In the genomic region with DNA sequence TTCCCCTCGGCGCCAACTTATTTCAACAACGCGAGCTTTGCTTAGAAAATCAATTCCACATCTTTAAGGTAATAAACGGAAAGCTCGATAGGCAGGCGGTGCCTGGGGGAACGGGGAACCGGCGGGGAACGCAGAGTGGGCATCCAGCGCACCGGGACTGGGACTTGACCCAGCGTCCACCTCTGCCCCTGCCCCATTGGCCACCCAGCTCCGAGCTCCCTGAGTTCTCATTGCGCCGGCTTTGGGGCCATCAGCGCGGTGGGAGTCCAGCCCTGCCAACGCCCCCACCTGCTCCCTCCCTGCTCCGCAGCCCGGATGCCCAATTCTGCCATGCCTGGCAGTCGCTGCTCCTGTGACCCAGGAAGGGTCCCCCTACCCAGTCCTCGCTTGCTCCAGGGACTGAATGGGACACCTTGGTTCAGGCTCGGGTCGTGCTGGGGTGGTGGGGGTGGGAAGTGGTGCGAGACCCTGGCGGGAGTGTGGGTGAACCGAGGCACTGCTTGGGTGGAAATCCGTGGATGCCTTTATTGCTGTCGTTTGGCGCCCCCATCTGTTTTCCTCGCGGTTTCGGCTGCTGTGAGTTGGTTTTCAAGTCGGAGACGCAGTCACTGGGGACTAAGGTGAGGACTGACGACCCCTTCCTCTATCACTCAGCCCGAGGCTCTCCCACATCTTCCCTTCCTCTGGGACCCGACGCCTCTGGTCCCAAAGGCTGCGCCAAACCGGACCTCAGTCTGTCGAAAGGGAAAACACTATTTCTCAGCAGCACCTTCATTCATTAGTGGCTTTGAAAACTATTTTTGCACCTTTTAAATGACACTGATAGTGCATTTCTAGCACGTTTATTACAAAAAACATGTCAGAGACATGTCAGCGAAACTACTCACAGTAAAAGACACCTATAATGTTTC, we compare ENCODE assay signal across 8 cellular contexts. TPM values are rescaled to one million over a fixed set of nuclear protein-coding genes. Genes with fewer than 3 reads are reported as not detected.
DNase-seq lines count a peak whose midpoint lies in the region; ATAC-seq, FAIRE-seq and TF ChIP-seq lines count a peak whose summit lies in the region.

No MANE protein-coding gene starts in this region.

- CTCF ChIA-PET in A549 (lab: Yijun Ruan, JAX), result interaction anchor here (0.6 to 4.8 kb wide), 20 partner anchors 8 to 1699 kb away, joined by 3 to 42 read pairs (median 4); partner anchors contain the start of genes HOXD12 and LNPK

- no peak for TF ChIP-seq POLR2A in A549 (IDR thresholded peaks at IDR 0.05; ENCODE audit: low read length)

- 5% methylated on average over 33 of the region's 46 CpGs for WGBS in A549 (ENCODE audit: missing lambda C conversion rate)

- no peak for FAIRE-seq in A549 (lab: Jason Lieb, UNC)

- peak; percentile 73 for TF ChIP-seq CTCF in A549 (IDR thresholded peaks at IDR 0.05)
- TF ChIP-seq CTCF in coronary artery (IDR thresholded peaks at IDR 0.05), result peak; percentile 20

- H3K9me3 ChIP-seq in A549, result peaks cover 7% of the 10 kb centered on the region

- H3K4me3 ChIP-seq in A549 (peak overlapping the region; percentile 38), coronary artery (peak overlapping the region; percentile 41)

- H3K4me1 ChIP-seq in A549, result peaks cover 7% of the 10 kb centered on the region; the same call in 1 of the 3 replicates

- H3K27ac ChIP-seq in A549 (no peak overlapping the region), coronary artery (no peak overlapping the region)

- DNase-seq in A549 (ENCODE audit: low read depth in 1 of 2, low spot score in 1 of 2) (peak in 1 of 2 experiments; percentile 55), GM03348 (ENCODE audit: low spot score) (peak; percentile 67), NCI-H774 (lab: John Stamatoyannopoulos, UW) (peak; percentile 57), coronary artery (ENCODE audit: low spot score) (peak; percentile 67), nucleus accumbens (lab: John Stamatoyannopoulos, UW) (peak in 40 of 56 donors; percentile 4 to 76 (median 28)), G401 (ENCODE audit: low spot score) (no peak)
- DNase-seq in stimulated activated CD4-positive, alpha-beta T cell treated with anti-CD3 and anti-CD28 coated beads, Interleukin-2, amount 100 ng/mL, for 48 hours, result no peak

- POLR2A ChIA-PET in A549 (lab: Yijun Ruan, JAX), result interaction anchor here (1.3 kb wide), 1 partner anchor 11 kb away, joined by 3 read pairs; no protein-coding TSS in a partner anchor

- no peak for TF ChIP-seq EP300 in A549 (IDR thresholded peaks at IDR 0.05)

- H3K4me2 ChIP-seq in A549, result peak overlapping the region; percentile 91

- ATAC-seq in A549 (peak; percentile 51 to 69), HG02852 (IDR thresholded peaks at IDR 0.05; ENCODE audit: unreplicated experiment) (no peak)

- TF ChIP-seq RAD21 in A549 (conservative IDR thresholded peaks at IDR 0.05 in 1 of 2, IDR thresholded peaks at IDR 0.05 in 1 of 2), result peak; percentile 82 to 86

- in situ Hi-C loops in G401 (cut with HindIII; ENCODE audit: low sequenced_read_pairs), result no loop called here

TF ChIP-seq in A549, 52 proteins besides CTCF, POLR2A, EP300 and RAD21:
- no peak for TF ChIP-seq MYC (IDR thresholded peaks at IDR 0.05; ENCODE audit: borderline replicate concordance, low read length)
- TF ChIP-seq PBX3 (IDR thresholded peaks at IDR 0.05), result no peak
- peak; percentile 64 for TF ChIP-seq SMC3 (IDR thresholded peaks at IDR 0.05)

RNA-seq across cellular contexts. Expression of gene EVX2, which starts 2.4 kb away (rescaled TPM):
- polyA plus RNA-seq in A549 (2011; rRNA removed) (0.03 TPM in 2 replicates), A549 (2017; fragmentation: RNase III; extraction: RNeasy Plus Mini Kit Qiagen cat#74134 plus additional on column Dnase treatment) (not detected in 3 replicates)
- polyA plus RNA-seq in A549 (2012; cell fraction: cytosol; rRNA removed), result not detected in 2 replicates
- 0.04 TPM in 1 of 2 replicates, not detected in the other for polyA plus RNA-seq in A549 (2012; cell fraction: nucleus; rRNA removed)
- polyA minus RNA-seq in A549 (2011; rRNA and poly(A)+ RNA removed), result not detected in 2 replicates
- total RNA-seq in G401 (2014; rRNA removed; shearing (Covaris generic)), result not detected in 2 replicates

RNA-seq across cellular contexts. Expression of gene HOXD13, which starts 6.4 kb away (rescaled TPM):
- polyA plus RNA-seq in A549 (2011; rRNA removed), result 0.25 and 0.35 TPM in 2 replicates
- 0.10 and 0.17 TPM in 2 replicates for polyA plus RNA-seq in A549 (2012; cell fraction: cytosol; rRNA removed)
- 0.10 and 0.12 TPM in 2 replicates for polyA plus RNA-seq in A549 (2012; cell fraction: nucleus; rRNA removed)
- 0.12 to 0.17 TPM (median 0.13 TPM) in 3 replicates for polyA plus RNA-seq in A549 (2017; fragmentation: RNase III; extraction: RNeasy Plus Mini Kit Qiagen cat#74134 plus additional on column Dnase treatment)
- not detected in 2 replicates for polyA minus RNA-seq in A549 (2011; rRNA and poly(A)+ RNA removed)
- total RNA-seq in G401 (2014; rRNA removed; shearing (Covaris generic)), result 0.43 TPM in 1 of 2 replicates, not detected in the other

RNA-seq across cellular contexts. Expression of gene HOXD12, which starts 13.5 kb away (rescaled TPM):
- polyA plus RNA-seq in A549 (2011; rRNA removed) (not detected in 2 replicates), A549 (2017; fragmentation: RNase III; extraction: RNeasy Plus Mini Kit Qiagen cat#74134 plus additional on column Dnase treatment) (not detected in 3 replicates)
- polyA plus RNA-seq in A549 (2012; cell fraction: cytosol; rRNA removed), result not detected in 2 replicates
- not detected in 2 replicates for polyA plus RNA-seq in A549 (2012; cell fraction: nucleus; rRNA removed)
- not detected in 2 replicates for polyA minus RNA-seq in A549 (2011; rRNA and poly(A)+ RNA removed)
- total RNA-seq in G401 (2014; rRNA removed; shearing (Covaris generic)), result not detected in 2 replicates

RNA-seq across cellular contexts. Expression of gene HOXD11, which starts 21.0 kb away (rescaled TPM):
- polyA plus RNA-seq in A549 (2011; rRNA removed), result 2.6 and 2.9 TPM in 2 replicates
- polyA plus RNA-seq in A549 (2012; cell fraction: cytosol; rRNA removed), result 3.0 and 3.9 TPM in 2 replicates
- 3.3 and 3.5 TPM in 2 replicates for polyA plus RNA-seq in A549 (2012; cell fraction: nucleus; rRNA removed)
- 3.7 to 4.9 TPM (median 4.8 TPM) in 3 replicates for polyA plus RNA-seq in A549 (2017; fragmentation: RNase III; extraction: RNeasy Plus Mini Kit Qiagen cat#74134 plus additional on column Dnase treatment)
- 0.92 and 1.0 TPM in 2 replicates for polyA minus RNA-seq in A549 (2011; rRNA and poly(A)+ RNA removed)
- total RNA-seq in G401 (2014; rRNA removed; shearing (Covaris generic)), result not detected in 2 replicates

RNA-seq across cellular contexts. Expression of gene HOXD10, which starts 30.5 kb away (rescaled TPM):
- polyA plus RNA-seq in A549 (2011; rRNA removed) (4.6 and 4.8 TPM in 2 replicates), A549 (2017; fragmentation: RNase III; extraction: RNeasy Plus Mini Kit Qiagen cat#74134 plus additional on column Dnase treatment) (3.7 to 5.4 TPM (median 4.3 TPM) in 3 replicates)
- 1.8 and 2.3 TPM in 2 replicates for polyA plus RNA-seq in A549 (2012; cell fraction: cytosol; rRNA removed)
- 3.6 and 6.3 TPM in 2 replicates for polyA plus RNA-seq in A549 (2012; cell fraction: nucleus; rRNA removed)
- 1.2 and 1.9 TPM in 2 replicates for polyA minus RNA-seq in A549 (2011; rRNA and poly(A)+ RNA removed)
- total RNA-seq in G401 (2014; rRNA removed; shearing (Covaris generic)), result not detected in 2 replicates

Comparison
In these comparisons a context has a peak if more than half of its experiments do, and no peak if none do; other contexts are left out.
1. DNase-seq: peak in GM03348 (single experiment), NCI-H774 (single experiment), coronary artery (single experiment) and nucleus accumbens (40 of 56); none in G401 (single experiment) and stimulated activated CD4-positive, alpha-beta T cell treated with anti-CD3 and anti-CD28 coated beads, Interleukin-2, amount 100 ng/mL, for 48 hours (0 of 2).